8 cellular contexts compared by ENCODE assay signal in the genomic region with DNA sequence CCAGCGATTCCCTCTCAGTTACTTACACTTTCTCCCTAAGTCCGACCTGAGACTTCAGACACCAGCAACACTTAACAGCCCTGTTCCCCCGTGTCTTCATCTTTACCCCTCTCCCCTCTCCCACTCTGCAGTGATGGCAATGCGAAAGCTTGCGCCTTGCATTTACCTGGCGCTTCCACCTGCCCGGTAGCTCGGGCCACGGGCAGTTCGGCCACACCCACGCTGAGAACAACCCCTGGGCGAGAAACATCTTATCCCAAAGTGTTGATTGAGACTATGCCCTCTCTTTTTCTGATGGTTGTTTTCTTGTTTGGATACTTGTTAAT. TPM values are rescaled to one million over a fixed set of nuclear protein-coding genes. Genes with fewer than 3 reads are reported as not detected.
DNase-seq lines count a peak whose midpoint lies in the region; TF ChIP-seq lines count a peak whose summit lies in the region.

No MANE protein-coding gene starts in this region.

- no peaks in the 10 kb centered on the region; the same call in 1 of the 2 replicates for H3K36me3 ChIP-seq in MM.1S (replicated peaks; ENCODE audit: insufficient read depth, low read length)
- H3K36me3 ChIP-seq in neuronal stem cell (replicated peaks in 1 of 2; ENCODE audit: control insufficient read depth in 2 of 2, insufficient read depth in 2 of 2, low read length in 2 of 2) = peaks cover 0 to 42% of the 10 kb centered on the region in 2 donors

- H3K27me3 Mint-ChIP-seq in activated T-cell treated with anti-CD3 and anti-CD28 coated beads, Interleukin-2, amount 50 U/mL, for 24 hours = peaks cover 3% of the 10 kb centered on the region

- H4K20me1 ChIP-seq in MM.1S (ENCODE audit: insufficient read depth, low read length) = no peaks in the 10 kb centered on the region

- peaks cover 28% of the 10 kb centered on the region for H3K79me2 ChIP-seq in MM.1S (ENCODE audit: low read length)

- no peak for TF ChIP-seq CTCF in MM.1S (IDR thresholded peaks at IDR 0.05; ENCODE audit: low read length)
- no peak for TF ChIP-seq CTCF in dorsolateral prefrontal cortex (IDR thresholded peaks at IDR 0.05 in 54 of 56, conservative IDR thresholded peaks at IDR 0.05 in 2 of 56; ENCODE audit: low read depth in 1 of 56, partially characterized antibody in 56 of 56)

- no peak overlapping the region for H3K4ac ChIP-seq in neuronal stem cell (ENCODE audit: low read length)

- H2AFZ ChIP-seq in MM.1S (ENCODE audit: low read length) = peak overlapping the region; percentile 64
- H2AFZ ChIP-seq in neuronal stem cell (ENCODE audit: low read length) = peak overlapping the region; percentile 99

- H3K79me1 ChIP-seq in neuronal stem cell (ENCODE audit: low read depth, low read length) = peaks cover 3% of the 10 kb centered on the region

- H3K18ac ChIP-seq in neuronal stem cell (ENCODE audit: low read length) = peak overlapping the region; percentile 95

- peak overlapping the region; percentile 95 for H3K27ac ChIP-seq in MM.1S (ENCODE audit: low read length)
- peak overlapping the region in 57 of 59 donors; percentile 63 to 96 (median 87) for H3K27ac ChIP-seq in dorsolateral prefrontal cortex
- H3K27ac ChIP-seq in neuronal stem cell (replicated peaks; ENCODE audit: low read length) = peak overlapping the region; percentile 96

- H2BK15ac ChIP-seq in neuronal stem cell (ENCODE audit: low read length) = no peak overlapping the region

- no peak overlapping the region for H2BK5ac ChIP-seq in neuronal stem cell (ENCODE audit: low read length)

- no peak overlapping the region for H2BK120ac ChIP-seq in neuronal stem cell (ENCODE audit: low read depth, low read length)

- H3F3A ChIP-seq in MM.1S (ENCODE audit: insufficient read depth, low read length) = peaks cover 38% of the 10 kb centered on the region

- H3K4me1 Mint-ChIP-seq in activated T-cell treated with anti-CD3 and anti-CD28 coated beads, Interleukin-2, amount 50 U/mL, for 24 hours (ENCODE audit: low read depth) = peaks cover 4% of the 10 kb centered on the region

- H3K4me3 Mint-ChIP-seq in activated T-cell treated with anti-CD3 and anti-CD28 coated beads, Interleukin-2, amount 50 U/mL, for 24 hours = no peak overlapping the region

- H4K91ac ChIP-seq in neuronal stem cell (ENCODE audit: low read depth, low read length, poor library complexity) = no peak overlapping the region

- H3K4me2 ChIP-seq in MM.1S (ENCODE audit: low read depth, low read length) (peak overlapping the region; percentile 66), neuronal stem cell (ENCODE audit: insufficient read depth, low read length, poor library complexity, severe bottlenecking) (peak overlapping the region; percentile 87)

- peak; percentile 2 for DNase-seq in activated T-cell treated with anti-CD3 and anti-CD28 coated beads for 48 hours (ENCODE audit: low read depth)
- no peak for DNase-seq in activated T-cell treated with anti-CD3 and anti-CD28 coated beads, Interleukin-2, amount 50 U/mL, for 24 hours
- DNase-seq in MM.1S = peak; percentile 50
- DNase-seq in dorsolateral prefrontal cortex = peak in 1 of 10 donors; percentile 40
- no peak for DNase-seq in neuronal stem cell (ENCODE audit: low spot score)
- no peak for DNase-seq in glomerular visceral epithelial cell (ENCODE audit: extremely low spot score)
- DNase-seq in GM19238 (ENCODE audit: insufficient read length, low spot score) = no peak
- DNase-seq in foreskin melanocyte = no peak

- H3K4me3 ChIP-seq in MM.1S (ENCODE audit: low read length) (peak overlapping the region; percentile 98), dorsolateral prefrontal cortex (peak overlapping the region; percentile 72 to 100 (median 94)), neuronal stem cell (ENCODE audit: low read length in 2 of 2) (peak overlapping the region; percentile 81 to 96)

- H2BK12ac ChIP-seq in neuronal stem cell (ENCODE audit: low read length) = no peak overlapping the region

- H3K36me3 Mint-ChIP-seq in activated T-cell treated with anti-CD3 and anti-CD28 coated beads, Interleukin-2, amount 50 U/mL, for 24 hours (ENCODE audit: low read depth) = peaks cover 24% of the 10 kb centered on the region

- no CpG with 5 or more reads among the region's 12 CpGs for WGBS in neuronal stem cell (ENCODE audit: extremely low coverage in 2 of 2, insufficient read length in 2 of 2, insufficient replicate concordance in 1 of 2), 2 donors

- H3K9me3 Mint-ChIP-seq in activated T-cell treated with anti-CD3 and anti-CD28 coated beads, Interleukin-2, amount 50 U/mL, for 24 hours = no peaks in the 10 kb centered on the region

- H3K9ac ChIP-seq in MM.1S (ENCODE audit: low read length) (peak overlapping the region; percentile 99), neuronal stem cell (ENCODE audit: low read depth, low read length, poor library complexity) (peak overlapping the region; percentile 98)

- H3K4me1 ChIP-seq in MM.1S (ENCODE audit: low read length) (peaks cover 11% of the 10 kb centered on the region), neuronal stem cell (ENCODE audit: control insufficient read depth in 2 of 2, insufficient read depth in 1 of 2, low read depth in 1 of 2, low read length in 2 of 2) (peaks cover 0 to 4% of the 10 kb centered on the region in 2 donors)

- no peaks in the 10 kb centered on the region for H3K9me2 ChIP-seq in MM.1S (replicated peaks; ENCODE audit: insufficient read depth, low read length)

- H3K27ac Mint-ChIP-seq in activated T-cell treated with anti-CD3 and anti-CD28 coated beads, Interleukin-2, amount 50 U/mL, for 24 hours = no peak overlapping the region

- peak overlapping the region; percentile 92 for H3K23ac ChIP-seq in neuronal stem cell (ENCODE audit: low read depth, low read length, poor library complexity)

- H3K9me3 ChIP-seq in MM.1S (replicated peaks; ENCODE audit: insufficient read depth, low read length) (no peaks in the 10 kb centered on the region), neuronal stem cell (replicated peaks in 1 of 2; ENCODE audit: control insufficient read depth in 2 of 2, insufficient read depth in 1 of 2, low read depth in 1 of 2, low read length in 2 of 2) (no peaks in the 10 kb centered on the region)

- H3K27me3 ChIP-seq in MM.1S (replicated peaks; ENCODE audit: insufficient read depth, low read length) = no peaks in the 10 kb centered on the region
- H3K27me3 ChIP-seq in dorsolateral prefrontal cortex = no peaks in the 10 kb centered on the region
- no peaks in the 10 kb centered on the region for H3K27me3 ChIP-seq in neuronal stem cell (ENCODE audit: control insufficient read depth in 3 of 3, insufficient read depth in 3 of 3, low read depth in 1 of 3, low read length in 3 of 3)

- peak overlapping the region; percentile 20 for H4K8ac ChIP-seq in neuronal stem cell (ENCODE audit: low read depth, low read length)

- H3K14ac ChIP-seq in neuronal stem cell (ENCODE audit: low read length) = no peak overlapping the region

- H2AK5ac ChIP-seq in neuronal stem cell (ENCODE audit: low read depth, low read length) = no peak overlapping the region

- intact Hi-C loops in dorsolateral prefrontal cortex (cut with DNase I) = no loop called here

RNA-seq across cellular contexts. Expression of a gene that starts 0.6 kb away (rescaled TPM):
- total RNA-seq in dorsolateral prefrontal cortex = 10 to 100 TPM; 27.0 to 94.1 (median 66.9) TPM
- 39.3 TPM for polyA plus RNA-seq in neuronal stem cell (2013, experiment 1 of 2)
- 39.8 TPM for polyA plus RNA-seq in neuronal stem cell (2013, experiment 2 of 2)

Comparison
In these comparisons a context has a peak if more than half of its experiments do, and no peak if none do; other contexts are left out.
1. DNase-seq: peak in activated T-cell treated with anti-CD3 and anti-CD28 coated beads for 48 hours (single experiment) and MM.1S (single experiment); none in activated T-cell treated with anti-CD3 and anti-CD28 coated beads, Interleukin-2, amount 50 U/mL, for 24 hours (single experiment), neuronal stem cell (single experiment), glomerular visceral epithelial cell (single experiment), GM19238 (single experiment) and foreskin melanocyte (single experiment).
2. Peak in every context shown above with its lines, with median percentiles within 50 percentile points of each other: H3K27ac ChIP-seq and H3K4me3 ChIP-seq.